12 cellular contexts compared by ENCODE assay signal in genomic region chr6:154731296-154732218, GRCh38. TPM values are rescaled to one million over a fixed set of nuclear protein-coding genes. Genes with fewer than 3 reads are reported as not detected.
DNase-seq lines count a peak whose midpoint lies in the region; ATAC-seq, FAIRE-seq and TF ChIP-seq lines count a peak whose summit lies in the region.
"Had no signal": no experiment of that assay in that cellular context is flagged by ENCODE, and none has a peak within 500 bp of the region (broad histone marks: within the 10 kb centered on the region; RNA-seq: fewer than 3 reads in every experiment).

No MANE protein-coding gene starts in this region.

- H3K27ac Mint-ChIP-seq in T-helper 1 cell treated with Interleukin-12 subunit alpha and Interleukin-12 subunit beta and Interleukin-4 antibody, amounts not matched to agents 30 μg/mL and 1 μg/mL, for 36 hours: peak overlapping the region; percentile 37
- H3K27ac Mint-ChIP-seq in chondrocyte (ENCODE audit: unreplicated experiment): peak overlapping the region; percentile 6

- H3K4me3 ChIP-seq in Panc1 (ENCODE audit: low read depth in 2 of 2, low read length in 2 of 2): no peak overlapping the region

- peaks cover 5% of the 10 kb centered on the region for H3K36me3 Mint-ChIP-seq in T-helper 1 cell treated with Interleukin-12 subunit alpha and Interleukin-12 subunit beta and Interleukin-4 antibody, amounts not matched to agents 30 μg/mL and 1 μg/mL, for 36 hours (ENCODE audit: low read depth)
- H3K36me3 Mint-ChIP-seq in chondrocyte (ENCODE audit: low read depth): no peaks in the 10 kb centered on the region

- peak overlapping the region; percentile 32 for H3K4me3 Mint-ChIP-seq in T-helper 1 cell treated with Interleukin-12 subunit alpha and Interleukin-12 subunit beta and Interleukin-4 antibody, amounts not matched to agents 30 μg/mL and 1 μg/mL, for 36 hours
- H3K4me3 Mint-ChIP-seq in chondrocyte (ENCODE audit: unreplicated experiment): no peak overlapping the region

- H3K27me3 ChIP-seq in Panc1 (ENCODE audit: control insufficient read depth, insufficient read depth, low read length): no peaks in the 10 kb centered on the region
- H3K27me3 ChIP-seq: SJCRH30, stomach had no signal

- H3K9me3 Mint-ChIP-seq in T-helper 1 cell treated with Interleukin-12 subunit alpha and Interleukin-12 subunit beta and Interleukin-4 antibody, amounts not matched to agents 30 μg/mL and 1 μg/mL, for 36 hours: no peaks in the 10 kb centered on the region
- H3K9me3 Mint-ChIP-seq in chondrocyte (ENCODE audit: low read depth): no peaks in the 10 kb centered on the region

- no TSS peak for BruUV-seq in Panc1 (replicated peaks; lab: Mats Ljungman, UMichigan)

- CTCF ChIA-PET in Panc1 (lab: Charles Lee): no interaction called here

- no peaks in the 10 kb centered on the region for H3K9me3 ChIP-seq in Panc1 (ENCODE audit: control insufficient read depth, insufficient read depth, low read depth, low read length)
- H3K9me3 ChIP-seq: SJCRH30, stomach had no signal

- in situ Hi-C loops in Panc1 (cut with HindIII; ENCODE audit: low pct_unique_long_range_greater_than_20kb, low sequenced_read_pairs): no loop called here

- FAIRE-seq in RCC 7860 (lab: Jason Lieb, UNC): no peak

- intact Hi-C loops in Panc1 (cut with micrococcal nuclease; ENCODE audit: unreplicated experiment): loop anchor here (2.0 to 5.0 kb wide), 2 partner anchors 54 to 73 kb away; no protein-coding TSS in a partner anchor

- H3K4me1 ChIP-seq in Panc1 (ENCODE audit: control insufficient read depth, insufficient read depth, low read length): peaks cover 19% of the 10 kb centered on the region

- no peaks in the 10 kb centered on the region for H3K27me3 Mint-ChIP-seq in T-helper 1 cell treated with Interleukin-12 subunit alpha and Interleukin-12 subunit beta and Interleukin-4 antibody, amounts not matched to agents 30 μg/mL and 1 μg/mL, for 36 hours (ENCODE audit: low read depth)
- H3K27me3 Mint-ChIP-seq in chondrocyte (ENCODE audit: low read depth): no peaks in the 10 kb centered on the region

- H3K36me3 ChIP-seq in Panc1 (ENCODE audit: control insufficient read depth, insufficient read depth, low read length): peaks cover 1% of the 10 kb centered on the region; the same call in 1 of the 2 replicates
- H3K36me3 ChIP-seq: stomach had no signal

- ATAC-seq in Panc1: no peak
- ATAC-seq: left ventricle myocardium superior had no signal

- TF ChIP-seq CTCF in Panc1 (IDR thresholded peaks at IDR 0.05) (no peak), chondrocyte (IDR thresholded peaks at IDR 0.05) (no peak)

- DNase-seq in T-helper 1 cell (no peak), Panc1 (ENCODE audit: low read depth, low spot score) (no peak), chondrocyte (ENCODE audit: low spot score) (no peak), retina (peak; percentile 10), RCC 7860 (ENCODE audit: low spot score) (no peak), substantia nigra (lab: John Stamatoyannopoulos, UW) (no peak), iPS-NIHi7 (ENCODE audit: extremely low spot score) (no peak)
- DNase-seq: activated gamma-delta T cell treated with Interleukin-2 at 50 U/mL for 16 hours, left ventricle myocardium superior, stomach had no signal

- H3K27ac ChIP-seq in Panc1 (ENCODE audit: low read length): peak overlapping the region; percentile 97
- H3K27ac ChIP-seq in substantia nigra (ENCODE audit: low read depth, low read length, poor library complexity, severe bottlenecking): no peak overlapping the region

- peaks cover 20% of the 10 kb centered on the region for H3K4me1 Mint-ChIP-seq in T-helper 1 cell treated with Interleukin-12 subunit alpha and Interleukin-12 subunit beta and Interleukin-4 antibody, amounts not matched to agents 30 μg/mL and 1 μg/mL, for 36 hours (ENCODE audit: low read depth)
- peaks cover 32% of the 10 kb centered on the region for H3K4me1 Mint-ChIP-seq in chondrocyte (ENCODE audit: low read depth)

- POLR2A ChIA-PET in Panc1 (lab: Charles Lee): no interaction called here

RNA-seq across cellular contexts. Expression of gene SCAF8, which starts 1.7 kb away (rescaled TPM):
- total RNA-seq in Panc1 (2021; ENCODE audit: unreplicated experiment) (38.9 TPM), chondrocyte (36.3 to 36.7 TPM (median 36.7 TPM) in 3 replicates)
- 15.2 TPM for polyA plus RNA-seq in Panc1 (2012; ENCODE audit: insufficient read length)
